10 cellular contexts compared by ENCODE assay signal in genomic region chr2:148557844-148558436, GRCh38.
DNase-seq lines count a peak whose midpoint lies in the region; ATAC-seq and TF ChIP-seq lines count a peak whose summit lies in the region.
"Had no signal": no experiment of that assay in that cellular context is flagged by ENCODE, and none has a peak within 500 bp of the region (broad histone marks: within the 10 kb centered on the region; RNA-seq: fewer than 3 reads in every experiment).

No MANE protein-coding gene starts in this region.

- H3K27ac Mint-ChIP-seq in CD14-positive monocyte = peak overlapping the region in 1 of 7 donors; percentile 4
- H3K27ac Mint-ChIP-seq: effector memory CD8-positive, alpha-beta T cell had no signal

- no peaks in the 10 kb centered on the region for H3K4me1 Mint-ChIP-seq in CD14-positive monocyte

- peak; percentile 29 for TF ChIP-seq CTCF in CD14-positive monocyte (IDR thresholded peaks at IDR 0.05)

- peaks cover 0 to 8% (median 6%) of the 10 kb centered on the region in 3 donors for H3K27me3 Mint-ChIP-seq in CD14-positive monocyte (ENCODE audit: low read depth in 3 of 3)

- no peak for DNase-seq in CD14-positive monocyte (ENCODE audit: low spot score)
- peak; percentile 50 for DNase-seq in NCI-H146 treated with DMSO at 0.1 percent for 48 hours (lab: John Stamatoyannopoulos, UW; ENCODE audit: unreplicated experiment)
- no peak for DNase-seq in NCI-H2029 (lab: John Stamatoyannopoulos, UW)
- no peak for DNase-seq in kidney tubule cell (ENCODE audit: low spot score)
- no peak for DNase-seq in COR-L47 (lab: John Stamatoyannopoulos, UW)
- no peak for DNase-seq in stimulated activated naive CD4-positive, alpha-beta T cell treated with Interleukin-2 at 50 U/mL for 16 hours (lab: John Stamatoyannopoulos, UW)
- DNase-seq: effector memory CD8-positive, alpha-beta T cell; NCI-H2081 had no signal

- no peak overlapping the region for H3K4me3 Mint-ChIP-seq in CD14-positive monocyte
- H3K4me3 Mint-ChIP-seq: effector memory CD8-positive, alpha-beta T cell had no signal

- no peaks in the 10 kb centered on the region for H3K36me3 Mint-ChIP-seq in CD14-positive monocyte

- H3K9me3 Mint-ChIP-seq in CD14-positive monocyte = peaks cover 0 to 5% (median 3%) of the 10 kb centered on the region in 7 donors

- intact Hi-C loops in CD14-positive monocyte (cut with micrococcal nuclease) = no loop called here

- peak; percentile 83 for ATAC-seq in GM18907 (IDR thresholded peaks at IDR 0.05; ENCODE audit: unreplicated experiment)
- peak; percentile 79 for ATAC-seq in HG02623 (IDR thresholded peaks at IDR 0.05; ENCODE audit: unreplicated experiment)
- ATAC-seq: effector memory CD8-positive, alpha-beta T cell had no signal
